Comparison of ENCODE assay signal across 18 cellular contexts in the genomic region with DNA sequence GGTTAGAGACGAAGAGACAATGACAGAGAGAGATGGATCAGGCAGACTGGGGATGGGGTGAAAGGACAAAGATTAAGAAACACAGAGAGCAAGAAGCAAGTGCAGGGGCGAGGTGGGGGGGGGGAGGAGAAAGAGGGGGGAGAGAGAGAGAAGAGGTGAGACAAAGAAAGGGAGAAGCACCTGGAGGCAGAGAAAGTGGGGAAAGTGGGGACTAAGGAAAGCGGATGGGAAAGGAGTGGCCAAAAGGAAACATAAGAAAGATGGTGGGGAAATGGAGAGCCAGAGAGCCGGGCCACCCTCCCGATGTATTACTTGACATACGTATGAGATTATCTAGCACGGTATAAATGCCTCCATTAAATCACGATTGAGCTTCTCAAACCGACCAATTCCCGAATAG. TPM values are rescaled to one million over a fixed set of nuclear protein-coding genes. Genes with fewer than 3 reads are reported as not detected.
DNase-seq lines count a peak whose midpoint lies in the region; ATAC-seq, FAIRE-seq and TF ChIP-seq lines count a peak whose summit lies in the region.
"Had no signal": no experiment of that assay in that cellular context is flagged by ENCODE, and none has a peak within 500 bp of the region (broad histone marks: within the 10 kb centered on the region; RNA-seq: fewer than 3 reads in every experiment).

No MANE protein-coding gene starts in this region.

- H3K79me2 ChIP-seq in hepatocyte: peaks cover 17% of the 10 kb centered on the region
- H3K79me2 ChIP-seq in trophoblast cell (ENCODE audit: control insufficient read depth, insufficient read depth, low read length, poor library complexity): peaks cover 20% of the 10 kb centered on the region

- H3K27ac ChIP-seq in BLaER1 (no peak overlapping the region), HUES6 (ENCODE audit: low read depth, low read length) (no peak overlapping the region), hepatocyte (peak overlapping the region; percentile 95), trophoblast cell (ENCODE audit: low read depth, low read length) (peak overlapping the region; percentile 93), stomach (no peak overlapping the region), pancreas (no peak overlapping the region)
- H3K27ac ChIP-seq: RWPE1, SK-N-MC had no signal

- no peak overlapping the region for H4K12ac ChIP-seq in trophoblast cell (ENCODE audit: low read depth, low read length)

- no peak for ATAC-seq in pancreas

- FAIRE-seq in pancreas (lab: Jason Lieb, UNC): no peak
- FAIRE-seq: D721Med had no signal

- 30% methylated on average over 10 of the region's 10 CpGs for WGBS in hepatocyte (ENCODE audit: low lambda C conversion rate, missing lambda C conversion rate)
- WGBS in trophoblast cell (ENCODE audit: extremely low coverage, insufficient coverage, insufficient read length): no CpG with 5 or more reads among the region's 10 CpGs
- 14 to 24% (median 20%) methylated on average over 10 of the region's 10 CpGs for WGBS in stomach, 5 donors
- WGBS in pancreas, 2 donors: 7% methylated on average over 10 of the region's 10 CpGs

- no peaks in the 10 kb centered on the region for H3K9me2 ChIP-seq in hepatocyte (replicated peaks; ENCODE audit: insufficient read depth)

- no peak for TF ChIP-seq POLR2A in stomach (IDR thresholded peaks at IDR 0.05)

- peaks cover 21% of the 10 kb centered on the region for H3K4me1 ChIP-seq in BLaER1
- H3K4me1 ChIP-seq in HUES6 (ENCODE audit: control insufficient read depth, insufficient read depth, low read length): peaks cover 47% of the 10 kb centered on the region
- H3K4me1 ChIP-seq in hepatocyte (ENCODE audit: insufficient read depth): peaks cover 39% of the 10 kb centered on the region
- H3K4me1 ChIP-seq in trophoblast cell (ENCODE audit: control insufficient read depth in 1 of 2, insufficient read depth in 2 of 2, low read length in 2 of 2): peaks cover 25 to 52% of the 10 kb centered on the region in 2 experiments
- H3K4me1 ChIP-seq in stomach: peaks cover 0 to 38% (median 6%) of the 10 kb centered on the region in 4 donors
- no peaks in the 10 kb centered on the region for H3K4me1 ChIP-seq in pancreas

- no peak overlapping the region for H3K9ac ChIP-seq in BLaER1
- no peak overlapping the region for H3K9ac ChIP-seq in HUES6 (ENCODE audit: low read length)
- H3K9ac ChIP-seq in trophoblast cell (ENCODE audit: low read length): no peak overlapping the region

- intact Hi-C loops in stomach (cut with DNase I; ENCODE audit: low total_unique reads) (no loop called here), pancreas (cut with DNase I) (no loop called here)

- peak overlapping the region; percentile 55 for H4K8ac ChIP-seq in trophoblast cell (ENCODE audit: low read depth, low read length)

- H3K9me3 ChIP-seq in BLaER1: peaks cover under 1% of the 10 kb centered on the region; the same call in 1 of the 2 replicates
- H3K9me3 ChIP-seq in HUES6 (ENCODE audit: control insufficient read depth, insufficient read depth, low read depth, low read length): no peaks in the 10 kb centered on the region
- H3K9me3 ChIP-seq in hepatocyte (ENCODE audit: low read depth): no peaks in the 10 kb centered on the region
- H3K9me3 ChIP-seq in trophoblast cell (ENCODE audit: insufficient read depth, low read depth, low read length): no peaks in the 10 kb centered on the region
- H3K9me3 ChIP-seq in stomach: peaks cover 0 to under 1% (median 0%) of the 10 kb centered on the region in 4 donors
- H3K9me3 ChIP-seq in pancreas: no peaks in the 10 kb centered on the region

- H3K18ac ChIP-seq in trophoblast cell (ENCODE audit: low read length): peak overlapping the region; percentile 33

- no peak overlapping the region for H3K14ac ChIP-seq in trophoblast cell (ENCODE audit: low read length)

- peak overlapping the region; percentile 93 for H2BK120ac ChIP-seq in trophoblast cell (ENCODE audit: insufficient read depth, low read length, poor library complexity)

- DNase-seq in hepatocyte (ENCODE audit: low spot score) (no peak), trophoblast cell (no peak), stomach (no peak), pancreas (no peak)
- no peak for DNase-seq in activated CD4-positive, alpha-beta T cell treated with anti-CD3 and anti-CD28 coated beads, Interleukin-2, amount 50 U/mL, for 4 hours
- DNase-seq in activated CD4-positive, alpha-beta T cell treated with anti-CD3 and anti-CD28 coated beads for 48 hours: no peak
- DNase-seq: KG1; NCI-H1092; NCI-H1436; NCI-H2107; NCI-H2227 treated with DMSO at 0.1 percent for 48 hours; NK-92 treated with Interleukin-12 subunit alpha and Interleukin-12 subunit beta, amount 100 ng/mL, for 24 hours; SHP77 treated with DMSO at 0.1 percent for 48 hours had no signal

- H3K23ac ChIP-seq in trophoblast cell (ENCODE audit: low read length): no peak overlapping the region

- H4K20me1 ChIP-seq in BLaER1 (peaks cover 54% of the 10 kb centered on the region), hepatocyte (ENCODE audit: insufficient read depth, poor library complexity, severe bottlenecking) (no peaks in the 10 kb centered on the region)

- H3K36me3 ChIP-seq in BLaER1: no peaks in the 10 kb centered on the region
- H3K36me3 ChIP-seq in HUES6 (ENCODE audit: control insufficient read depth, insufficient read depth, low read length): no peaks in the 10 kb centered on the region
- no peaks in the 10 kb centered on the region for H3K36me3 ChIP-seq in hepatocyte (replicated peaks; ENCODE audit: insufficient read depth, low read depth)
- peaks cover 2% of the 10 kb centered on the region in 2 experiments for H3K36me3 ChIP-seq in trophoblast cell (ENCODE audit: control insufficient read depth in 1 of 2, insufficient read depth in 2 of 2, low read length in 2 of 2)
- no peaks in the 10 kb centered on the region for H3K36me3 ChIP-seq in stomach
- H3K36me3 ChIP-seq in pancreas: no peaks in the 10 kb centered on the region

- peak overlapping the region; percentile 93 for H2BK12ac ChIP-seq in trophoblast cell (ENCODE audit: low read length)

- H3K4me2 ChIP-seq in BLaER1 (peak overlapping the region; percentile 12), hepatocyte (peak overlapping the region; percentile 69), trophoblast cell (ENCODE audit: low read length) (peak overlapping the region; percentile 37)

- peak overlapping the region; percentile 56 for H2AK5ac ChIP-seq in trophoblast cell (ENCODE audit: low read length)

- H3K4me3 ChIP-seq in BLaER1 (no peak overlapping the region), HUES6 (ENCODE audit: low read depth, low read length) (peak overlapping the region; percentile 45; the same call in 1 of the 2 replicates), hepatocyte (no peak overlapping the region), trophoblast cell (ENCODE audit: low read depth, low read length) (no peak overlapping the region), stomach (no peak overlapping the region), pancreas (no peak overlapping the region)

- peak overlapping the region; percentile 43 for H3K4ac ChIP-seq in trophoblast cell (ENCODE audit: low read depth, low read length)

- H3K27me3 ChIP-seq in BLaER1 (peaks cover 77% of the 10 kb centered on the region), HUES6 (ENCODE audit: control insufficient read depth, insufficient read depth, low read length) (peaks cover 88% of the 10 kb centered on the region), hepatocyte (peaks cover 17% of the 10 kb centered on the region), trophoblast cell (ENCODE audit: insufficient read depth, low read length) (no peaks in the 10 kb centered on the region), stomach (peaks cover under 1 to 80% (median 46%) of the 10 kb centered on the region in 3 donors), pancreas (peaks cover 0 to 31% (median 3%) of the 10 kb centered on the region in 4 donors)

- peak overlapping the region; percentile 85 for H4K91ac ChIP-seq in trophoblast cell (ENCODE audit: low read depth, low read length)

- peak overlapping the region; percentile 90 for H2BK5ac ChIP-seq in trophoblast cell (ENCODE audit: low read depth, low read length, poor library complexity)

- no peak for TF ChIP-seq EP300 in stomach (IDR thresholded peaks at IDR 0.05)

- no peak for TF ChIP-seq CTCF in hepatocyte (IDR thresholded peaks at IDR 0.05; ENCODE audit: poor library complexity)
- TF ChIP-seq CTCF in stomach (IDR thresholded peaks at IDR 0.05): no peak
- TF ChIP-seq CTCF in pancreas (IDR thresholded peaks at IDR 0.05): no peak

- no peak overlapping the region for H2AFZ ChIP-seq in hepatocyte
- no peak overlapping the region for H2AFZ ChIP-seq in trophoblast cell (ENCODE audit: insufficient read depth, low read length, poor library complexity)

- peaks cover 75% of the 10 kb centered on the region for H3K79me1 ChIP-seq in trophoblast cell (ENCODE audit: low read length)

RNA-seq across cellular contexts. Expression of gene TBX3, which starts 18.5 kb away (rescaled TPM):
- total RNA-seq in hepatocyte: 133 and 142 TPM in 2 replicates
- 108 and 109 TPM in 2 replicates for polyA plus RNA-seq in hepatocyte
- polyA plus RNA-seq in trophoblast cell (2013): 292 and 302 TPM in 2 replicates
- 10 to 100 TPM in 2 of 5 donors, 1 to 10 TPM in 2, not detected in 1; 5.7 to 12.7 (median 10.3) TPM for total RNA-seq in stomach
- 1 to 10 TPM; 2.5 to 4.9 (median 3.5) TPM for polyA plus RNA-seq in stomach
- total RNA-seq in pancreas: 1 to 10 TPM in 5 of 6 donors, under 1 TPM in 1; 0.60 to 3.9 (median 1.6) TPM
- polyA plus RNA-seq in pancreas: 1 to 10 TPM; 1.7 to 4.6 TPM

Comparison
In these comparisons a context has a peak if more than half of its experiments do, and no peak if none do; other contexts are left out.
1. H3K27ac ChIP-seq: peak in hepatocyte (single experiment) and trophoblast cell (single experiment); none in BLaER1 (single experiment), HUES6 (single experiment), stomach (0 of 5) and pancreas (0 of 4).
2. H3K4me2 ChIP-seq: peak in every context shown above with its lines; median percentile 69 in hepatocyte; 37 in trophoblast cell; 12 in BLaER1.